ENCODE assay signal across 19 cellular contexts in the genomic region with DNA sequence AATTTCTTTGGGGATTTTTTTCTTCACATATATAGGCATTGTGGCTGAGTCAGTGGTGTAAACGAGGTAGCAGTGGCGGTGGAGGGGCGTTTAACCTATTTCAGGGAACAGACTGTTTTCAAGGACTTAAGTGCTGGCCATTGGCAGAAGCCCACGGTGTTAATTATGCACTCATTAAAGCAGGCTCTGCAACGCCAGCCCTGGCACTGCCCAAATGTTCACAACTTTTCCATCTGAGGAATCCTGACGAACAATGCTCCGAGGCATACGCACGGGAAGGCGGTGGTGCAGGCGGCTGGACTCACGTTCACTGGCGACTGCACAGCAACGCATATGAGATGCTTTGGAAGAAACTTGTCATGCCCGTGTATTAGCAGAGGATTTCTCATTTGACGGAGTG.
DNase-seq lines count a peak whose midpoint lies in the region; ATAC-seq and TF ChIP-seq lines count a peak whose summit lies in the region.
"Had no signal": no experiment of that assay in that cellular context is flagged by ENCODE, and none has a peak within 500 bp of the region (broad histone marks: within the 10 kb centered on the region; RNA-seq: fewer than 3 reads in every experiment).

No MANE protein-coding gene starts in this region.

- DNase-seq in G401 (ENCODE audit: low spot score) (peak; percentile 70), NCI-H748 treated with DMSO at 0.1 percent for 48 hours (lab: John Stamatoyannopoulos, UW) (peak; percentile 17), dorsolateral prefrontal cortex (peak in 9 of 10 donors; percentile 46 to 71 (median 57)), nucleus accumbens (lab: John Stamatoyannopoulos, UW) (peak in 31 of 56 donors; percentile 10 to 86 (median 38)), GM19240 (ENCODE audit: insufficient read length, low spot score) (no peak), SIG-M5 (lab: John Stamatoyannopoulos, UW) (no peak), left cardiac atrium (no peak), epidermal melanocyte (ENCODE audit: insufficient read length, low spot score) (no peak)
- DNase-seq: activated CD4-positive, alpha-beta T cell treated with anti-CD3 and anti-CD28 coated beads, Interleukin-2, amount 50 U/mL, for 1 hour; activated naive CD8-positive, alpha-beta T cell treated with anti-CD3 and anti-CD28 coated beads for 36 hours; DMS153; NCI-H187; small intestine; stimulated activated CD4-positive, alpha-beta T cell treated with anti-CD3 and anti-CD28 coated beads, Interleukin-2, amount 100 ng/mL, for 24 hours; WERI-Rb-1 had no signal

- no peak for TF ChIP-seq CTCF in dorsolateral prefrontal cortex (IDR thresholded peaks at IDR 0.05 in 54 of 56, conservative IDR thresholded peaks at IDR 0.05 in 2 of 56; ENCODE audit: low read depth in 1 of 56, partially characterized antibody in 56 of 56)

- in situ Hi-C loops in G401 (cut with HindIII; ENCODE audit: low sequenced_read_pairs), result no loop called here

- H3K27ac ChIP-seq in dorsolateral prefrontal cortex, result peak overlapping the region in 15 of 59 donors; percentile 1 to 67 (median 27)
- H3K27ac ChIP-seq: RWPE1, thoracic aorta, WERI-Rb-1 had no signal

- peak overlapping the region in 3 of 59 donors; percentile 8 to 23 (median 9) for H3K4me3 ChIP-seq in dorsolateral prefrontal cortex
- H3K4me3 ChIP-seq: thoracic aorta had no signal

- intact Hi-C loops in dorsolateral prefrontal cortex (cut with DNase I) (loop anchor here (2.0 to 5.0 kb wide), 2 partner anchors 23 to 60 kb away; no protein-coding TSS in a partner anchor), left cardiac atrium (cut with DNase I) (no loop called here)

- H3K27me3 ChIP-seq in dorsolateral prefrontal cortex, result peaks cover 0 to 18% (median 0%) of the 10 kb centered on the region in 45 donors

- ATAC-seq in left cardiac atrium, result no peak
- ATAC-seq: SK-N-SH treated with all-trans-retinoic acid at 6 μM for 48 hours; stimulated activated memory B cell treated with anti-CD40 and anti-IgM and Interleukin-4, amounts not matched to agents 10 μg/mL and 1 μg/mL and 100 μg/mL, for 72 hours had no signal

Comparison
In these comparisons a context has a peak if more than half of its experiments do, and no peak if none do; other contexts are left out.
1. DNase-seq: peak in G401 (single experiment), NCI-H748 treated with DMSO at 0.1 percent for 48 hours (single experiment), dorsolateral prefrontal cortex (9 of 10) and nucleus accumbens (31 of 56); none in GM19240 (single experiment), SIG-M5 (single experiment), left cardiac atrium (single experiment) and epidermal melanocyte (single experiment).
2. intact Hi-C loops: an anchor here in dorsolateral prefrontal cortex (2.0 to 5.0 kb wide); none called in left cardiac atrium.